ENCODE assay signal across 17 cellular contexts in genomic region chr16:47947741-47948140, GRCh38.
DNase-seq lines count a peak whose midpoint lies in the region; ATAC-seq and TF ChIP-seq lines count a peak whose summit lies in the region.
"Had no signal": no experiment of that assay in that cellular context is flagged by ENCODE, and none has a peak within 500 bp of the region (broad histone marks: within the 10 kb centered on the region; RNA-seq: fewer than 3 reads in every experiment).

No MANE protein-coding gene starts in this region.

- H2AFZ ChIP-seq in GM23338: peak overlapping the region; percentile 29; the same call in 1 of the 2 replicates
- H2AFZ ChIP-seq in neural cell (ENCODE audit: low read depth, low read length): no peak overlapping the region

- H3K27me3 ChIP-seq in GM23338 (ENCODE audit: insufficient read depth) (no peaks in the 10 kb centered on the region), foreskin keratinocyte (no peaks in the 10 kb centered on the region), neural cell (ENCODE audit: insufficient read depth, low read depth, low read length) (no peaks in the 10 kb centered on the region)

- no peak overlapping the region for H3K4me2 ChIP-seq in GM23338
- peak overlapping the region; percentile 56 for H3K4me2 ChIP-seq in neural cell (ENCODE audit: low read length)
- H3K4me2 ChIP-seq: A549 had no signal

- peaks cover 10% of the 10 kb centered on the region for H3K9me3 Mint-ChIP-seq in GM23338
- H3K9me3 Mint-ChIP-seq in activated naive CD4-positive, alpha-beta T cell treated with anti-CD3 and anti-CD28 coated beads for 36 hours: peaks cover 6% of the 10 kb centered on the region

- TF ChIP-seq CTCF in GM23338 (conservative IDR thresholded peaks at IDR 0.05; ENCODE audit: low read depth in 2 of 2) (no peak), foreskin keratinocyte (conservative IDR thresholded peaks at IDR 0.05) (no peak), neural cell (IDR thresholded peaks at IDR 0.05; ENCODE audit: poor library complexity, severe bottlenecking) (no peak)

- no peaks in the 10 kb centered on the region for H3K9me2 ChIP-seq in GM23338 (ENCODE audit: insufficient read depth)
- no peaks in the 10 kb centered on the region for H3K9me2 ChIP-seq in neural cell (ENCODE audit: insufficient read depth, low read length)

- H3K4me3 Mint-ChIP-seq in GM23338: no peak overlapping the region
- no peak overlapping the region for H3K4me3 Mint-ChIP-seq in activated naive CD4-positive, alpha-beta T cell treated with anti-CD3 and anti-CD28 coated beads for 36 hours
- H3K4me3 Mint-ChIP-seq: CD4-positive, alpha-beta T cell had no signal

- H3K27me3 Mint-ChIP-seq in GM23338 (ENCODE audit: insufficient read depth, low read depth, poor library complexity): peaks cover 8% of the 10 kb centered on the region
- H3K27me3 Mint-ChIP-seq in activated naive CD4-positive, alpha-beta T cell treated with anti-CD3 and anti-CD28 coated beads for 36 hours (ENCODE audit: low read depth): no peaks in the 10 kb centered on the region

- H3K4me1 ChIP-seq in GM23338 (ENCODE audit: insufficient read depth) (no peaks in the 10 kb centered on the region), foreskin keratinocyte (no peaks in the 10 kb centered on the region)
- H3K4me1 ChIP-seq: A549, Caco-2, HAP-1 had no signal

- no peaks in the 10 kb centered on the region for H3F3A ChIP-seq in GM23338 (replicated peaks; ENCODE audit: low read depth)
- no peaks in the 10 kb centered on the region for H3F3A ChIP-seq in neural cell (ENCODE audit: insufficient read depth, low read length, poor library complexity, severe bottlenecking)

- H3K9me3 ChIP-seq in neural cell (ENCODE audit: low read length): no peaks in the 10 kb centered on the region
- H3K9me3 ChIP-seq: A549, Caco-2, HAP-1 had no signal

- H4K20me1 ChIP-seq in GM23338 (replicated peaks; ENCODE audit: insufficient read depth) (no peaks in the 10 kb centered on the region), neural cell (ENCODE audit: insufficient read depth) (no peaks in the 10 kb centered on the region)

- H3K9ac ChIP-seq in neural cell (ENCODE audit: low read length): peak overlapping the region; percentile 17

- H3K4me3 ChIP-seq in GM23338: no peak overlapping the region
- H3K4me3 ChIP-seq in neural cell (ENCODE audit: low read length): peak overlapping the region; percentile 4
- H3K4me3 ChIP-seq: A549, HAP-1 had no signal

- no peak overlapping the region for H3K27ac ChIP-seq in GM23338 (ENCODE audit: low read depth)
- no peak overlapping the region for H3K27ac ChIP-seq in foreskin keratinocyte
- peak overlapping the region; percentile 68 for H3K27ac ChIP-seq in neural cell (ENCODE audit: low read length)
- H3K27ac ChIP-seq: 22Rv1, A549, C4-2B had no signal

- ATAC-seq in GM23338: no peak
- peak; percentile 35 for ATAC-seq in foreskin keratinocyte
- ATAC-seq: A549, HepG2 had no signal

- H3K79me2 ChIP-seq in GM23338 (replicated peaks; ENCODE audit: insufficient read depth) (no peaks in the 10 kb centered on the region), neural cell (replicated peaks; ENCODE audit: insufficient read depth, low read length) (no peaks in the 10 kb centered on the region)

- TF ChIP-seq RAD21 in neural cell (conservative IDR thresholded peaks at IDR 0.05): peak; percentile 34

- CTCF ChIA-PET in activated naive CD4-positive, alpha-beta T cell treated with anti-CD3 and anti-CD28 coated beads for 36 hours (lab: Charles Lee): no interaction called here

- intact Hi-C loops in activated naive CD4-positive, alpha-beta T cell treated with anti-CD3 and anti-CD28 coated beads for 36 hours (cut with micrococcal nuclease): no loop called here

- H3K36me3 ChIP-seq in GM23338 (ENCODE audit: insufficient read depth) (no peaks in the 10 kb centered on the region), neural cell (ENCODE audit: insufficient read depth, low read length) (no peaks in the 10 kb centered on the region)
- H3K36me3 ChIP-seq: HAP-1 had no signal

- no peak overlapping the region for H3K27ac Mint-ChIP-seq in GM23338
- H3K27ac Mint-ChIP-seq in activated naive CD4-positive, alpha-beta T cell treated with anti-CD3 and anti-CD28 coated beads for 36 hours: no peak overlapping the region
- H3K27ac Mint-ChIP-seq: CD4-positive, alpha-beta T cell had no signal

- peak; percentile 97 for TF ChIP-seq EP300 in neural cell (conservative IDR thresholded peaks at IDR 0.05; ENCODE audit: poor library complexity, severe bottlenecking)

- no peaks in the 10 kb centered on the region for H3K36me3 Mint-ChIP-seq in GM23338 (ENCODE audit: low read depth)
- H3K36me3 Mint-ChIP-seq in activated naive CD4-positive, alpha-beta T cell treated with anti-CD3 and anti-CD28 coated beads for 36 hours (ENCODE audit: low read depth): no peaks in the 10 kb centered on the region

- peaks cover 3% of the 10 kb centered on the region; the same call in 2 of the 3 replicates for H3K4me1 Mint-ChIP-seq in GM23338
- no peaks in the 10 kb centered on the region for H3K4me1 Mint-ChIP-seq in activated naive CD4-positive, alpha-beta T cell treated with anti-CD3 and anti-CD28 coated beads for 36 hours (ENCODE audit: low read depth)

- DNase-seq in DMS53 (lab: John Stamatoyannopoulos, UW) (peak; percentile 17), DMS53 treated with DMSO at 0.1 percent for 48 hours (lab: John Stamatoyannopoulos, UW; ENCODE audit: unreplicated experiment) (no peak), GM23338 (ENCODE audit: low spot score) (no peak), foreskin keratinocyte (no peak), middle frontal gyrus (ENCODE audit: extremely low spot score, low spot score) (no peak)
- DNase-seq in activated naive CD4-positive, alpha-beta T cell treated with anti-CD3 and anti-CD28 coated beads for 36 hours: no peak
- DNase-seq: AML-193; Caco-2; CD4-positive, alpha-beta T cell; DMS79 treated with DMSO at 0.1 percent for 48 hours; GF-D8 had no signal

TF ChIP-seq in GM23338, 12 proteins besides CTCF, POLR2A, EP300 and RAD21:
- TF ChIP-seq JUNB (IDR thresholded peaks at IDR 0.05; ENCODE audit: unreplicated experiment) (no peak), STAT1 (IDR thresholded peaks at IDR 0.05; ENCODE audit: unreplicated experiment) (no peak), ETS1 (IDR thresholded peaks at IDR 0.05) (no peak), ZNF114 (CRISPR knock-in tag; IDR thresholded peaks at IDR 0.05) (no peak), ZNF331 (CRISPR knock-in tag; IDR thresholded peaks at IDR 0.05; ENCODE audit: low read depth) (no peak), NANOG (IDR thresholded peaks at IDR 0.05; ENCODE audit: borderline replicate concordance) (no peak), POLR2AphosphoS5 (IDR thresholded peaks at IDR 0.05; ENCODE audit: low read depth) (no peak)

TF ChIP-seq in neural cell, 6 proteins besides CTCF, POLR2A, EP300 and RAD21:
- TF ChIP-seq SMC3 (conservative IDR thresholded peaks at IDR 0.05; ENCODE audit: poor library complexity) (no peak), REST (IDR thresholded peaks at IDR 0.05; ENCODE audit: borderline replicate concordance) (peak; percentile 56), POLR2AphosphoS5 (IDR thresholded peaks at IDR 0.05) (peak; percentile 88)
